Comparison of ENCODE assay signal across 8 cellular contexts in genomic region chr13:114064516-114065140, GRCh38.
DNase-seq lines count a peak whose midpoint lies in the region; ATAC-seq and TF ChIP-seq lines count a peak whose summit lies in the region.

No MANE protein-coding gene starts in this region.

- no peak for TF ChIP-seq CTCF in retinal pigment epithelial cell (conservative IDR thresholded peaks at IDR 0.05; ENCODE audit: low read depth, low read length)

- ATAC-seq in activated CD8-positive, alpha-beta memory T cell treated with anti-CD3 and anti-CD28 coated beads, Interleukin-2, amount 10 ng/mL, durations not matched to agents 7 days and 5 days = no peak
- peak; percentile 2 to 16 for ATAC-seq in left cardiac atrium
- no peak for ATAC-seq in HG02973 (IDR thresholded peaks at IDR 0.05; ENCODE audit: unreplicated experiment)

- DNase-seq in activated CD8-positive, alpha-beta memory T cell treated with anti-CD3 and anti-CD28 coated beads, Interleukin-2, amount 10 ng/mL, durations not matched to agents 7 days and 5 days = no peak
- DNase-seq in activated CD8-positive, alpha-beta memory T cell treated with anti-CD3 and anti-CD28 coated beads, Interleukin-2, amount 50 U/mL, for 48 hours = no peak
- no peak for DNase-seq in activated T-helper 2 cell treated with anti-CD3 and anti-CD28 coated beads, Interferon-gamma antibody, Interleukin-2, Interleukin-4, amounts not matched to agents 10 μg/mL and 5 μg/mL and 100 μg/mL, durations not matched to agents 14 hours and 24 hours and 36 hours (ENCODE audit: low spot score)
- DNase-seq in left cardiac atrium (peak; percentile 59), retinal pigment epithelial cell (ENCODE audit: low read depth) (no peak), amniotic stem cell (lab: John Stamatoyannopoulos, UW) (no peak)
- DNase-seq in stimulated activated CD4-positive, alpha-beta T cell treated with anti-CD3 and anti-CD28 coated beads, Interleukin-4, amount 100 ng/mL, for 1 hour = no peak

- H3K27ac Mint-ChIP-seq in activated CD8-positive, alpha-beta memory T cell treated with anti-CD3 and anti-CD28 coated beads, Interleukin-2, amount 10 ng/mL, durations not matched to agents 7 days and 5 days = peak overlapping the region; percentile 89
- peak overlapping the region; percentile 89 for H3K27ac Mint-ChIP-seq in activated T-helper 2 cell treated with anti-CD3 and anti-CD28 coated beads, Interferon-gamma antibody, Interleukin-2, Interleukin-4, amounts not matched to agents 10 μg/mL and 5 μg/mL and 100 μg/mL, durations not matched to agents 14 hours and 24 hours and 36 hours

- peaks cover 2% of the 10 kb centered on the region for H3K36me3 Mint-ChIP-seq in activated CD8-positive, alpha-beta memory T cell treated with anti-CD3 and anti-CD28 coated beads, Interleukin-2, amount 10 ng/mL, durations not matched to agents 7 days and 5 days
- peaks cover 10% of the 10 kb centered on the region for H3K36me3 Mint-ChIP-seq in activated T-helper 2 cell treated with anti-CD3 and anti-CD28 coated beads, Interferon-gamma antibody, Interleukin-2, Interleukin-4, amounts not matched to agents 10 μg/mL and 5 μg/mL and 100 μg/mL, durations not matched to agents 14 hours and 24 hours and 36 hours (ENCODE audit: low read depth)

- CTCF ChIA-PET in activated CD8-positive, alpha-beta memory T cell treated with anti-CD3 and anti-CD28 coated beads, Interleukin-2, amount 10 ng/mL, durations not matched to agents 7 days and 5 days (lab: Charles Lee) = interaction anchor here (0.9 to 2.0 kb wide), 3 partner anchors 29 to 46 kb away, joined by 3 to 11 read pairs (median 4); no protein-coding TSS in a partner anchor

- peak overlapping the region; percentile 25 for H3K4me3 ChIP-seq in retinal pigment epithelial cell (ENCODE audit: low read length)

- no peaks in the 10 kb centered on the region for H3K9me3 Mint-ChIP-seq in activated CD8-positive, alpha-beta memory T cell treated with anti-CD3 and anti-CD28 coated beads, Interleukin-2, amount 10 ng/mL, durations not matched to agents 7 days and 5 days (ENCODE audit: low read depth)
- no peaks in the 10 kb centered on the region for H3K9me3 Mint-ChIP-seq in activated T-helper 2 cell treated with anti-CD3 and anti-CD28 coated beads, Interferon-gamma antibody, Interleukin-2, Interleukin-4, amounts not matched to agents 10 μg/mL and 5 μg/mL and 100 μg/mL, durations not matched to agents 14 hours and 24 hours and 36 hours

- H3K27me3 Mint-ChIP-seq in activated CD8-positive, alpha-beta memory T cell treated with anti-CD3 and anti-CD28 coated beads, Interleukin-2, amount 10 ng/mL, durations not matched to agents 7 days and 5 days = no peaks in the 10 kb centered on the region
- no peaks in the 10 kb centered on the region for H3K27me3 Mint-ChIP-seq in activated T-helper 2 cell treated with anti-CD3 and anti-CD28 coated beads, Interferon-gamma antibody, Interleukin-2, Interleukin-4, amounts not matched to agents 10 μg/mL and 5 μg/mL and 100 μg/mL, durations not matched to agents 14 hours and 24 hours and 36 hours (ENCODE audit: low read depth)

- peaks cover 57% of the 10 kb centered on the region for H3K4me1 Mint-ChIP-seq in activated CD8-positive, alpha-beta memory T cell treated with anti-CD3 and anti-CD28 coated beads, Interleukin-2, amount 10 ng/mL, durations not matched to agents 7 days and 5 days
- H3K4me1 Mint-ChIP-seq in activated T-helper 2 cell treated with anti-CD3 and anti-CD28 coated beads, Interferon-gamma antibody, Interleukin-2, Interleukin-4, amounts not matched to agents 10 μg/mL and 5 μg/mL and 100 μg/mL, durations not matched to agents 14 hours and 24 hours and 36 hours (ENCODE audit: low read depth) = peaks cover 43% of the 10 kb centered on the region

- intact Hi-C loops in activated T-helper 2 cell treated with anti-CD3 and anti-CD28 coated beads, Interferon-gamma antibody, Interleukin-2, Interleukin-4, amounts not matched to agents 10 μg/mL and 5 μg/mL and 100 μg/mL, durations not matched to agents 14 hours and 24 hours and 36 hours (cut with micrococcal nuclease) = loop anchor here (1.0 to 5.0 kb wide), 4 partner anchors 48 to 132 kb away; no protein-coding TSS in a partner anchor
- intact Hi-C loops in left cardiac atrium (cut with DNase I) = loop anchor here in 1 of 2 donors (5.0 kb wide), 1 partner anchor 53 kb away; no protein-coding TSS in a partner anchor

- peak overlapping the region; percentile 58 for H3K4me3 Mint-ChIP-seq in activated CD8-positive, alpha-beta memory T cell treated with anti-CD3 and anti-CD28 coated beads, Interleukin-2, amount 10 ng/mL, durations not matched to agents 7 days and 5 days
- peak overlapping the region; percentile 70 for H3K4me3 Mint-ChIP-seq in activated T-helper 2 cell treated with anti-CD3 and anti-CD28 coated beads, Interferon-gamma antibody, Interleukin-2, Interleukin-4, amounts not matched to agents 10 μg/mL and 5 μg/mL and 100 μg/mL, durations not matched to agents 14 hours and 24 hours and 36 hours (ENCODE audit: low read depth)

Comparison
In these comparisons a context has a peak if more than half of its experiments do, and no peak if none do; other contexts are left out.
1. ATAC-seq: peak in left cardiac atrium (2 of 2); none in activated CD8-positive, alpha-beta memory T cell treated with anti-CD3 and anti-CD28 coated beads, Interleukin-2, amount 10 ng/mL, durations not matched to agents 7 days and 5 days (single experiment) and HG02973 (single experiment).